19 cellular contexts compared by ENCODE assay signal in genomic region chr10:22366771-22367170, GRCh38. TPM values are rescaled to one million over a fixed set of nuclear protein-coding genes. Genes with fewer than 3 reads are reported as not detected.
"Had no signal": no experiment of that assay in that cellular context is flagged by ENCODE, and none has a peak within 500 bp of the region (broad histone marks: within the 10 kb centered on the region; RNA-seq: fewer than 3 reads in every experiment).

No MANE protein-coding gene starts in this region.

- DNase-seq: activated CD4-positive, alpha-beta memory T cell treated with anti-CD3 and anti-CD28 coated beads for 36 hours; activated effector memory CD4-positive, alpha-beta T cell treated with Interleukin-2 at 50 U/mL for 16 hours; adrenal gland; colonic mucosa; esophagus squamous epithelium; foreskin fibroblast; glutamatergic neuron; immature natural killer cell; left cardiac atrium; midbrain; posterior cingulate gyrus; small intestine; T-helper 17 cell; tibial artery; uterus had no signal

- H3K27ac ChIP-seq: adrenal gland, colonic mucosa, esophagus squamous epithelium, neutrophil, right atrium auricular region, tibial artery, uterus had no signal

- H3K27ac Mint-ChIP-seq: activated CD4-positive, alpha-beta memory T cell treated with anti-CD3 and anti-CD28 coated beads for 36 hours; immature natural killer cell; T-helper 17 cell had no signal

- H3K9me3 ChIP-seq: colonic mucosa, esophagus squamous epithelium, neutrophil, right atrium auricular region, tibial artery, uterus had no signal

- H3K4me1 ChIP-seq: adrenal gland, colonic mucosa, esophagus squamous epithelium, right atrium auricular region, tibial artery, uterus had no signal

- H3K36me3 ChIP-seq: adrenal gland, colonic mucosa, esophagus squamous epithelium, neutrophil, right atrium auricular region, tibial artery, uterus had no signal

- H3K4me1 Mint-ChIP-seq: T-helper 17 cell had no signal

- H3K9me3 Mint-ChIP-seq: activated CD4-positive, alpha-beta memory T cell treated with anti-CD3 and anti-CD28 coated beads for 36 hours; immature natural killer cell had no signal

- H3K4me3 Mint-ChIP-seq: activated CD4-positive, alpha-beta memory T cell treated with anti-CD3 and anti-CD28 coated beads for 36 hours; immature natural killer cell; T-helper 17 cell had no signal

- H3K27me3 ChIP-seq: colonic mucosa, neutrophil, right atrium auricular region had no signal

- ATAC-seq: left cardiac atrium, T-helper 17 cell had no signal

- H3K36me3 Mint-ChIP-seq: activated CD4-positive, alpha-beta memory T cell treated with anti-CD3 and anti-CD28 coated beads for 36 hours; immature natural killer cell had no signal

- H3K4me3 ChIP-seq: adrenal gland, colonic mucosa, esophagus squamous epithelium, lung, right atrium auricular region, tibial artery, uterus had no signal

RNA-seq across cellular contexts. Expression of gene SPAG6, which starts 21.5 kb away (rescaled TPM):
- total RNA-seq: cardiac septum, colonic mucosa, left cardiac atrium, right atrium auricular region, T-helper 17 cell had no signal
- polyA plus RNA-seq: immature natural killer cell had no signal
